ENCODE assay signal across 8 cellular contexts in the genomic region with DNA sequence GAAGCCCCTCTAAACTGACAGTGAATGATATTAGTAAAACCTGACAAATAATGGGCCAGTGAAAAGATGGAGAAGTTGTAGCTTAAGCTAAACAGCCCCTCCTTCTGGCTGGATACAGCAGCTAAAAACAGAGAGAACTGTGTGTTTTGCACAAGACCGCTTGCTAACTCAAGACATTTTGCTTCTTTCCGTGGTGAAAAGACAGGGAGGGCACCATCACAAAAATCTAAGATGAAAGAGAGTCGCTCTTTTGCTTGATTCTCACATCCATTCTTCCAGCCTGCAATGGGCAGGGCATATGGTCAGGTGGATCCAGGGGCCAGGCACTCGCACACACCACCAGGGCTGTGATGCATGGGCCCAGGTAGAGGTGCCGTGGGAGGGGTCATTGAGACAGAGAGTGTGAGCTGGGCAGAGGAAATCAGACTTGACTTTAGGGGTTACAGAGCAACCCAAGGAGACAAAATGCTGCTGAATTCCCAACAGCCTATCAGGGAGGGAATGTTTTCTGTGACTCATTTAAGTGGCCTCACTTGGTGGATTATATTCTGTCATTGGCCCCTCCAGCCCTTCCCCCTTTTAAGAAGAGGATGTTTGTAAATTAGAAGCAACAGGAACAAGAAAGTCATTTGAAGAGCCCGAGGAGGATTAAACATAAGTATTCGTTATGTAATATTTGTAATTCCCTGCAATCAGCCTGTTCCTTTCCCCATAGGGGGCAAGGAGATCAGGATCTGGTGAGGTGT. TPM values are rescaled to one million over a fixed set of nuclear protein-coding genes. Genes with fewer than 3 reads are reported as not detected.
DNase-seq lines count a peak whose midpoint lies in the region; ATAC-seq and TF ChIP-seq lines count a peak whose summit lies in the region.

No MANE protein-coding gene starts in this region.

- H3K4me1 Mint-ChIP-seq in activated CD8-positive, alpha-beta T cell treated with anti-CD3 and anti-CD28 coated beads for 36 hours (ENCODE audit: low read depth) = peaks cover 35% of the 10 kb centered on the region

- H3K27ac Mint-ChIP-seq in activated CD8-positive, alpha-beta T cell treated with anti-CD3 and anti-CD28 coated beads for 36 hours = no peak overlapping the region

- peak; percentile 85 for TF ChIP-seq CTCF in 22Rv1 (IDR thresholded peaks at IDR 0.05)
- peak; percentile 50 for TF ChIP-seq CTCF in activated CD8-positive, alpha-beta T cell treated with anti-CD3 and anti-CD28 coated beads for 36 hours (IDR thresholded peaks at IDR 0.05)
- TF ChIP-seq CTCF in GM20000 (IDR thresholded peaks at IDR 0.05; ENCODE audit: extremely low read depth, missing control alignments) = no peak

- POLR2A ChIA-PET in activated CD8-positive, alpha-beta T cell treated with anti-CD3 and anti-CD28 coated beads for 36 hours (lab: Charles Lee) = interaction anchor here (0.6 kb wide), 1 partner anchor 33 kb away, joined by 3 read pairs; no protein-coding TSS in a partner anchor

- no peaks in the 10 kb centered on the region for H3K36me3 Mint-ChIP-seq in activated CD8-positive, alpha-beta T cell treated with anti-CD3 and anti-CD28 coated beads for 36 hours (ENCODE audit: low read depth)

- peak; percentile 43 for DNase-seq in H4 (ENCODE audit: low spot score)
- peak; percentile 38 for DNase-seq in activated CD8-positive, alpha-beta T cell treated with anti-CD3 and anti-CD28 coated beads for 36 hours
- DNase-seq in kidney tubule cell (ENCODE audit: low spot score) = peak; percentile 48
- DNase-seq in posterior vena cava (ENCODE audit: low spot score) = no peak
- no peak for DNase-seq in GM20000 (ENCODE audit: low spot score)
- no peak for DNase-seq in NCI-H748 (lab: John Stamatoyannopoulos, UW; ENCODE audit: unreplicated experiment)
- no peak for DNase-seq in dedifferentiated amniotic fluid mesenchymal stem cell (ENCODE audit: extremely low spot score)

- no peak overlapping the region for H3K27ac ChIP-seq in 22Rv1

- intact Hi-C loops in activated CD8-positive, alpha-beta T cell treated with anti-CD3 and anti-CD28 coated beads for 36 hours (cut with micrococcal nuclease) = no loop called here
- intact Hi-C loops in posterior vena cava (cut with DNase I) = loop anchor here (5.0 to 10.0 kb wide), 2 partner anchors 294 to 296 kb away; no protein-coding TSS in a partner anchor

- CTCF ChIA-PET in activated CD8-positive, alpha-beta T cell treated with anti-CD3 and anti-CD28 coated beads for 36 hours (lab: Charles Lee) = interaction anchor here (0.9 to 7.9 kb wide), 6 partner anchors 47 to 294 kb away, joined by 3 to 150 read pairs (median 8); partner anchors contain the start of gene GSG1

- H3K27me3 Mint-ChIP-seq in activated CD8-positive, alpha-beta T cell treated with anti-CD3 and anti-CD28 coated beads for 36 hours = peaks cover 3% of the 10 kb centered on the region

- H3K9me3 Mint-ChIP-seq in activated CD8-positive, alpha-beta T cell treated with anti-CD3 and anti-CD28 coated beads for 36 hours = no peaks in the 10 kb centered on the region

- no peak overlapping the region for H3K4me3 Mint-ChIP-seq in activated CD8-positive, alpha-beta T cell treated with anti-CD3 and anti-CD28 coated beads for 36 hours

- no peak for ATAC-seq in activated CD8-positive, alpha-beta T cell treated with anti-CD3 and anti-CD28 coated beads for 36 hours

RNA-seq across cellular contexts. Expression of gene EMP1, which starts 12.2 kb away (rescaled TPM):
- 44.5 and 97.8 TPM in 2 replicates for total RNA-seq in H4 (2014; rRNA removed; shearing (Covaris generic))
- total RNA-seq in activated CD8-positive, alpha-beta T cell treated with anti-CD3 and anti-CD28 coated beads for 36 hours = 1 to 10 TPM; 3.1 to 3.6 TPM
- 100 to 1,000 TPM; 596 to 746 TPM for total RNA-seq in posterior vena cava

Comparison
In these comparisons a context has a peak if more than half of its experiments do, and no peak if none do; other contexts are left out.
1. DNase-seq: peak in H4 (single experiment), activated CD8-positive, alpha-beta T cell treated with anti-CD3 and anti-CD28 coated beads for 36 hours (single experiment) and kidney tubule cell (single experiment); none in posterior vena cava (single experiment), GM20000 (single experiment), NCI-H748 (single experiment) and dedifferentiated amniotic fluid mesenchymal stem cell (single experiment).